Comparison of ENCODE assay signal across 11 cellular contexts in genomic region chr12:106195638-106196037, GRCh38. TPM values are rescaled to one million over a fixed set of nuclear protein-coding genes. Genes with fewer than 3 reads are reported as not detected.
A peak's percentile ranks its signal among the peaks of the same experiment; 100 is the strongest.
DNase-seq lines count a peak whose midpoint lies in the region; ATAC-seq and TF ChIP-seq lines count a peak whose summit lies in the region.
"Had no signal": no experiment of that assay in that cellular context is flagged by ENCODE, and none has a peak within 500 bp of the region (broad histone marks: within the 10 kb centered on the region; RNA-seq: fewer than 3 reads in every experiment).

No MANE protein-coding gene starts in this region.

- no peaks in the 10 kb centered on the region for H4K20me1 ChIP-seq in PC-9 (ENCODE audit: insufficient read depth)

- intact Hi-C loops in PC-9 (cut with micrococcal nuclease; ENCODE audit: unreplicated experiment) (no loop called here), tibial artery (cut with DNase I; ENCODE audit: low total_unique reads) (no loop called here)
- intact Hi-C loops in activated CD8-positive, alpha-beta T cell treated with anti-CD3 and anti-CD28 coated beads for 36 hours (cut with micrococcal nuclease), result no loop called here

- no peaks in the 10 kb centered on the region for H3K4me1 Mint-ChIP-seq in activated CD8-positive, alpha-beta T cell treated with anti-CD3 and anti-CD28 coated beads for 36 hours (ENCODE audit: low read depth)

- peak in 1 of 2 experiments; percentile 2 for DNase-seq in PC-9
- peak; percentile 63 for DNase-seq in fibroblast of pulmonary artery (ENCODE audit: low read depth)
- peak; percentile 56 for DNase-seq in midbrain (lab: John Stamatoyannopoulos, UW)
- peak; percentile 81 to 91 for DNase-seq in tibial artery
- no peak for DNase-seq in activated CD8-positive, alpha-beta T cell treated with anti-CD3 and anti-CD28 coated beads for 36 hours
- DNase-seq in islet precursor cell, result no peak
- DNase-seq: cortex of kidney, NCI-H2107 had no signal

- no peaks in the 10 kb centered on the region for H3K9me3 Mint-ChIP-seq in activated CD8-positive, alpha-beta T cell treated with anti-CD3 and anti-CD28 coated beads for 36 hours

- H2AFZ ChIP-seq in PC-9, result 0 out of 2 replicates have a peak overlapping the region, but pooled peaks have one; percentile 13

- ATAC-seq in activated CD8-positive, alpha-beta T cell treated with anti-CD3 and anti-CD28 coated beads for 36 hours, result no peak
- ATAC-seq in GM21529 (IDR thresholded peaks at IDR 0.05; ENCODE audit: unreplicated experiment), result no peak
- ATAC-seq in HG02610 (IDR thresholded peaks at IDR 0.05; ENCODE audit: unreplicated experiment), result no peak

- POLR2A ChIA-PET in PC-9 (lab: Charles Lee; ENCODE audit: unreplicated experiment), result no interaction called here
- POLR2A ChIA-PET in activated CD8-positive, alpha-beta T cell treated with anti-CD3 and anti-CD28 coated beads for 36 hours (lab: Charles Lee), result no interaction called here

- H3K9me3 ChIP-seq in PC-9 (ENCODE audit: insufficient read depth, low read depth) (no peaks in the 10 kb centered on the region), tibial artery (no peaks in the 10 kb centered on the region)
- H3K9me3 ChIP-seq: SJSA1 had no signal

- H3K27me3 ChIP-seq in PC-9 (ENCODE audit: insufficient read depth, low read depth) (peaks cover 5% of the 10 kb centered on the region; the same call in 1 of the 2 replicates), tibial artery (no peaks in the 10 kb centered on the region)
- H3K27me3 ChIP-seq: SJSA1 had no signal

- no peak overlapping the region for H3K27ac ChIP-seq in PC-9
- peak overlapping the region; percentile 42 to 60 for H3K27ac ChIP-seq in tibial artery
- H3K27ac ChIP-seq: SJSA1 had no signal

- TF ChIP-seq CTCF in PC-9 (conservative IDR thresholded peaks at IDR 0.05) (no peak), fibroblast of pulmonary artery (IDR thresholded peaks at IDR 0.05; ENCODE audit: low read length, missing control alignments) (no peak), tibial artery (IDR thresholded peaks at IDR 0.05) (no peak)
- TF ChIP-seq CTCF in activated CD8-positive, alpha-beta T cell treated with anti-CD3 and anti-CD28 coated beads for 36 hours (IDR thresholded peaks at IDR 0.05), result no peak

- no peaks in the 10 kb centered on the region for H3K79me2 ChIP-seq in PC-9 (ENCODE audit: low read depth)

- H3K4me3 Mint-ChIP-seq in activated CD8-positive, alpha-beta T cell treated with anti-CD3 and anti-CD28 coated beads for 36 hours, result no peak overlapping the region

- no peaks in the 10 kb centered on the region for H3F3A ChIP-seq in PC-9 (ENCODE audit: insufficient read depth, low read depth)

- H3K4me3 ChIP-seq in PC-9 (no peak overlapping the region), fibroblast of pulmonary artery (replicated peaks; ENCODE audit: low read depth, low read length) (no peak overlapping the region), tibial artery (no peak overlapping the region)
- H3K4me3 ChIP-seq: SJSA1 had no signal

- H3K4me1 ChIP-seq in PC-9 (replicated peaks; ENCODE audit: insufficient read depth) (no peaks in the 10 kb centered on the region), tibial artery (peaks cover 0 to 21% (median 10%) of the 10 kb centered on the region in 4 donors)
- H3K4me1 ChIP-seq: SJSA1 had no signal

- H3K27ac Mint-ChIP-seq in activated CD8-positive, alpha-beta T cell treated with anti-CD3 and anti-CD28 coated beads for 36 hours, result no peak overlapping the region

- no peaks in the 10 kb centered on the region for H3K9me2 ChIP-seq in PC-9 (ENCODE audit: insufficient read depth)

- no peak overlapping the region for H3K4me2 ChIP-seq in PC-9

- CTCF ChIA-PET in PC-9 (lab: Charles Lee), result no interaction called here
- CTCF ChIA-PET in activated CD8-positive, alpha-beta T cell treated with anti-CD3 and anti-CD28 coated beads for 36 hours (lab: Charles Lee), result no interaction called here

- peaks cover 11% of the 10 kb centered on the region for H3K27me3 Mint-ChIP-seq in activated CD8-positive, alpha-beta T cell treated with anti-CD3 and anti-CD28 coated beads for 36 hours

- no peaks in the 10 kb centered on the region for H3K36me3 Mint-ChIP-seq in activated CD8-positive, alpha-beta T cell treated with anti-CD3 and anti-CD28 coated beads for 36 hours (ENCODE audit: low read depth)

- H3K36me3 ChIP-seq in PC-9 (ENCODE audit: low read depth) (no peaks in the 10 kb centered on the region), tibial artery (no peaks in the 10 kb centered on the region)
- H3K36me3 ChIP-seq: SJSA1 had no signal

- no TSS peak for BruUV-seq in PC-9 (replicated peaks; lab: Mats Ljungman, UMichigan)

RNA-seq across cellular contexts. Expression of gene CKAP4, which starts 52.2 kb away (rescaled TPM):
- total RNA-seq in PC-9 (2021), result 73.6 and 81.5 TPM in 2 replicates
- total RNA-seq in activated CD8-positive, alpha-beta T cell treated with anti-CD3 and anti-CD28 coated beads for 36 hours, result 10 to 100 TPM; 15.2 to 16.3 TPM

RNA-seq across cellular contexts. Expression of gene NUAK1, which starts 56.9 kb away (rescaled TPM):
- 7.9 and 8.3 TPM in 2 replicates for total RNA-seq in PC-9 (2021)
- total RNA-seq in activated CD8-positive, alpha-beta T cell treated with anti-CD3 and anti-CD28 coated beads for 36 hours, result not detected

Comparison
In these comparisons a context has a peak if more than half of its experiments do, and no peak if none do; other contexts are left out.
1. DNase-seq: peak in fibroblast of pulmonary artery (single experiment), midbrain (single experiment) and tibial artery (2 of 2); none in activated CD8-positive, alpha-beta T cell treated with anti-CD3 and anti-CD28 coated beads for 36 hours (single experiment) and islet precursor cell (single experiment).